8 cellular contexts compared by ENCODE assay signal in the genomic region with DNA sequence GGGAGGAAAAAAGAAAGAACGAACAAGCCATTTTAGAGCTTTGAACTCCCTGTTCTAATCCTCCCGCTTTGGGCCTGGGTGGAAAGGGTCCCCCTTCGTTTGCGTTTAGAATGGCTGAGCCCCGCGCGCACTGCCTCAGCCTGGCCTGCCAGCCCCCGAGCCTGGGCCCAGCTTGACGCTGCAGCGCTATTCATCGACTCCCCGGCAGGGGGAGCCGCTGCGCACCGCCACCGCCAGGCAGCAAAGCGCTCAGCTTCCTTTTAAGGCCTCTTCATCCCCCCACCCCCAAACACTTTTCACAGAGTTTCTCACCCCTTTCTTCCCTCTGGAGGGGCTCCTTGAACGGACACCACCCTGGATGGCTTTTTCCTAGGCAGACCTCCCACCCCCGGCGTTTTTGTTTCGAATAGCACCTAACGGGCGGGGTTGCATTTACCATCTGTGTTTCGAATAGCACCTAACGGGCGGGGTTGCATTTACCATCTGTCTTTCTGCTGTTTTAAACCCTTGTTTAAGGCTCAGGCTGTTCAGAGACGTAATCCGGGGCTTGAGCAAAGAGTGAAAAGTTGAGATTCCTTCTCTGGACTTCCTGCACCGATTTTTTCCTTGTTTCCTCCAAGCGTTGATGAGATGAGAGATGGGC. TPM values are rescaled to one million over a fixed set of nuclear protein-coding genes. Genes with fewer than 3 reads are reported as not detected.
DNase-seq lines count a peak whose midpoint lies in the region; ATAC-seq and TF ChIP-seq lines count a peak whose summit lies in the region.

No MANE protein-coding gene starts in this region.

- intact Hi-C loops in CD8-positive, alpha-beta T cell (cut with DNase I, micrococcal nuclease): no loop called here
- intact Hi-C loops in thyroid gland (cut with DNase I): no loop called here

- H3K36me3 Mint-ChIP-seq in CD8-positive, alpha-beta T cell: no peaks in the 10 kb centered on the region

- no peaks in the 10 kb centered on the region for H3F3A ChIP-seq in MM.1S (ENCODE audit: insufficient read depth, low read length)

- no peak overlapping the region for H3K27ac ChIP-seq in CD8-positive, alpha-beta T cell (ENCODE audit: low read depth, low read length)
- H3K27ac ChIP-seq in MM.1S (ENCODE audit: low read length): no peak overlapping the region
- H3K27ac ChIP-seq in brain microvascular endothelial cell: no peak overlapping the region
- no peak overlapping the region for H3K27ac ChIP-seq in lung (ENCODE audit: low read depth in 1 of 2, low read length in 1 of 2)
- no peak overlapping the region for H3K27ac ChIP-seq in thyroid gland

- H3K27me3 Mint-ChIP-seq in CD8-positive, alpha-beta T cell (ENCODE audit: low read depth): peaks cover 3% of the 10 kb centered on the region

- H3K27ac Mint-ChIP-seq in CD8-positive, alpha-beta T cell: no peak overlapping the region

- H3K4me1 ChIP-seq in CD8-positive, alpha-beta T cell (ENCODE audit: insufficient read depth, low read length): no peaks in the 10 kb centered on the region
- no peaks in the 10 kb centered on the region for H3K4me1 ChIP-seq in MM.1S (ENCODE audit: low read length)
- H3K4me1 ChIP-seq in lung (ENCODE audit: control insufficient read depth in 2 of 2, insufficient read depth in 2 of 2, low read length in 2 of 2): no peaks in the 10 kb centered on the region
- H3K4me1 ChIP-seq in thyroid gland: no peaks in the 10 kb centered on the region

- H3K4me1 Mint-ChIP-seq in CD8-positive, alpha-beta T cell (ENCODE audit: low read depth): peaks cover 4% of the 10 kb centered on the region

- in situ Hi-C loops in brain microvascular endothelial cell (cut with HindIII; ENCODE audit: low pct_ligation_motif_present, low sequenced_read_pairs): no loop called here

- no peaks in the 10 kb centered on the region for H3K79me2 ChIP-seq in MM.1S (ENCODE audit: low read length)

- CTCF ChIA-PET in CD8-positive, alpha-beta T cell (lab: Charles Lee): interaction anchor here (0.8 to 1.1 kb wide), 4 partner anchors 9 to 467 kb away, joined by 3 to 4 read pairs (median 3); no protein-coding TSS in a partner anchor

- TF ChIP-seq CTCF in CD8-positive, alpha-beta T cell (IDR thresholded peaks at IDR 0.05): peak; percentile 40
- TF ChIP-seq CTCF in MM.1S (IDR thresholded peaks at IDR 0.05; ENCODE audit: low read length) (peak; percentile 41), brain microvascular endothelial cell (IDR thresholded peaks at IDR 0.05; ENCODE audit: low read depth, low read length, missing control alignments) (peak; percentile 57), lung (IDR thresholded peaks at IDR 0.05; ENCODE audit: control extremely low read depth, extremely low read depth) (peak; percentile 8), thyroid gland (IDR thresholded peaks at IDR 0.05) (peak; percentile 50 to 91 (median 58))

- H3K9ac ChIP-seq in MM.1S (ENCODE audit: low read length): no peak overlapping the region

- H3K27me3 ChIP-seq in CD8-positive, alpha-beta T cell (ENCODE audit: insufficient read depth, low read length): no peaks in the 10 kb centered on the region
- H3K27me3 ChIP-seq in MM.1S (replicated peaks; ENCODE audit: insufficient read depth, low read length): no peaks in the 10 kb centered on the region
- H3K27me3 ChIP-seq in brain microvascular endothelial cell (replicated peaks): no peaks in the 10 kb centered on the region
- H3K27me3 ChIP-seq in lung (ENCODE audit: control insufficient read depth, insufficient read depth): no peaks in the 10 kb centered on the region
- no peaks in the 10 kb centered on the region for H3K27me3 ChIP-seq in thyroid gland

- no peaks in the 10 kb centered on the region for H4K20me1 ChIP-seq in MM.1S (ENCODE audit: insufficient read depth, low read length)

- no peaks in the 10 kb centered on the region for H3K9me3 ChIP-seq in CD8-positive, alpha-beta T cell (ENCODE audit: low read length)
- H3K9me3 ChIP-seq in MM.1S (replicated peaks; ENCODE audit: insufficient read depth, low read length) (no peaks in the 10 kb centered on the region), lung (ENCODE audit: control insufficient read depth in 2 of 2, insufficient read depth in 1 of 2, low read length in 1 of 2) (peaks cover 0 to 4% of the 10 kb centered on the region in 2 donors), thyroid gland (no peaks in the 10 kb centered on the region)

- no peak overlapping the region for H3K4me3 Mint-ChIP-seq in CD8-positive, alpha-beta T cell

- no peak overlapping the region for H2AFZ ChIP-seq in MM.1S (ENCODE audit: low read length)

- no peaks in the 10 kb centered on the region for H3K9me2 ChIP-seq in MM.1S (replicated peaks; ENCODE audit: insufficient read depth, low read length)

- TF ChIP-seq POLR2A in thyroid gland (IDR thresholded peaks at IDR 0.05): no peak

- 45 to 47% methylated on average over 30 of the region's 30 CpGs for WGBS in lung, 2 donors
- WGBS in thyroid gland, 2 donors: 35 to 46% methylated on average over 30 of the region's 30 CpGs

- ATAC-seq in CD8-positive, alpha-beta T cell: no peak
- no peak for ATAC-seq in lung (ENCODE audit: insufficient read depth, low FRiP score)
- no peak for ATAC-seq in HG02763 (IDR thresholded peaks at IDR 0.05; ENCODE audit: unreplicated experiment)
- ATAC-seq in HG03045 (IDR thresholded peaks at IDR 0.05; ENCODE audit: unreplicated experiment): no peak

- no peak overlapping the region for H3K4me3 ChIP-seq in CD8-positive, alpha-beta T cell (ENCODE audit: low read depth, low read length)
- H3K4me3 ChIP-seq in MM.1S (ENCODE audit: low read length): no peak overlapping the region
- no peak overlapping the region for H3K4me3 ChIP-seq in brain microvascular endothelial cell (ENCODE audit: low read depth, low read length)
- no peak overlapping the region for H3K4me3 ChIP-seq in lung
- H3K4me3 ChIP-seq in thyroid gland (replicated peaks in 1 of 3): no peak overlapping the region

- POLR2A ChIA-PET in CD8-positive, alpha-beta T cell (lab: Charles Lee): no interaction called here

- no peaks in the 10 kb centered on the region for H3K36me3 ChIP-seq in CD8-positive, alpha-beta T cell (ENCODE audit: insufficient read depth, low read length)
- H3K36me3 ChIP-seq in MM.1S (replicated peaks; ENCODE audit: insufficient read depth, low read length) (no peaks in the 10 kb centered on the region), brain microvascular endothelial cell (replicated peaks) (no peaks in the 10 kb centered on the region), lung (ENCODE audit: control insufficient read depth in 2 of 2, insufficient read depth in 2 of 2, low read length in 2 of 2) (no peaks in the 10 kb centered on the region), thyroid gland (no peaks in the 10 kb centered on the region)

- DNase-seq in CD8-positive, alpha-beta T cell: peak in 4 of 7 experiments; percentile 4 to 50 (median 12)
- DNase-seq in MM.1S (no peak), brain microvascular endothelial cell (no peak), lung (ENCODE audit: low spot score) (no peak), thyroid gland (peak; percentile 7 to 30), NCI-H526 treated with DMSO at 0.1 percent for 48 hours (lab: John Stamatoyannopoulos, UW) (no peak)

- no peak overlapping the region for H3K4me2 ChIP-seq in MM.1S (ENCODE audit: low read depth, low read length)

- peaks cover 3% of the 10 kb centered on the region for H3K9me3 Mint-ChIP-seq in CD8-positive, alpha-beta T cell

RNA-seq across cellular contexts. Expression of a gene that starts 56.4 kb away (rescaled TPM):
- not detected for total RNA-seq in CD8-positive, alpha-beta T cell
- total RNA-seq in lung (not detected), thyroid gland (1 to 10 TPM in 1 of 4 donors, under 1 TPM in 2, not detected in 1; 0.22 to 1.5 (median 0.67) TPM)
- polyA plus RNA-seq in lung: not detected

Comparison
In these comparisons a context has a peak if more than half of its experiments do, and no peak if none do; other contexts are left out.
1. DNase-seq: peak in CD8-positive, alpha-beta T cell (4 of 7) and thyroid gland (2 of 2); none in MM.1S (single experiment), brain microvascular endothelial cell (single experiment), lung (single experiment) and NCI-H526 treated with DMSO at 0.1 percent for 48 hours (single experiment).
2. CTCF ChIP-seq: peak in every context shown above with its lines; median percentile 58 in thyroid gland; 57 in brain microvascular endothelial cell; 41 in MM.1S; 40 in CD8-positive, alpha-beta T cell; 8 in lung.